In genomic region chr17:1644493-1645206, GRCh38 we compare ENCODE assay signal across 8 cellular contexts. TPM values are rescaled to one million over a fixed set of nuclear protein-coding genes. Genes with fewer than 3 reads are reported as not detected.
A peak's percentile ranks its signal among the peaks of the same experiment; 100 is the strongest.
DNase-seq lines count a peak whose midpoint lies in the region; ATAC-seq and TF ChIP-seq lines count a peak whose summit lies in the region.

No MANE protein-coding gene starts in this region.

- H3K9me3 Mint-ChIP-seq in chondrocyte (ENCODE audit: low read depth) (no peaks in the 10 kb centered on the region), neural progenitor cell (no peaks in the 10 kb centered on the region)

- H3K9me3 ChIP-seq in neural progenitor cell (ENCODE audit: low read depth), result no peaks in the 10 kb centered on the region

- H3K27ac ChIP-seq in neural progenitor cell, result no peak overlapping the region

- H3K4me3 Mint-ChIP-seq in chondrocyte (ENCODE audit: unreplicated experiment) (peak overlapping the region; percentile 71), neural progenitor cell (peak overlapping the region; percentile 79)

- H3K27ac Mint-ChIP-seq in chondrocyte (ENCODE audit: unreplicated experiment) (no peak overlapping the region), neural progenitor cell (no peak overlapping the region)

- H3K36me3 ChIP-seq in neural progenitor cell, result no peaks in the 10 kb centered on the region

- no peaks in the 10 kb centered on the region for H3K79me2 ChIP-seq in neural progenitor cell (ENCODE audit: low read depth)

- H4K20me1 ChIP-seq in neural progenitor cell (ENCODE audit: low read depth), result peaks cover 6% of the 10 kb centered on the region

- ATAC-seq in GM21381 (IDR thresholded peaks at IDR 0.05; ENCODE audit: unreplicated experiment), result no peak

- H3K27me3 Mint-ChIP-seq in chondrocyte (ENCODE audit: low read depth) (peaks cover 2% of the 10 kb centered on the region), neural progenitor cell (ENCODE audit: insufficient read depth, low read depth) (peaks cover 22% of the 10 kb centered on the region)

- peak; percentile 60 for DNase-seq in NCI-H226
- DNase-seq in chondrocyte (ENCODE audit: low spot score), result no peak
- DNase-seq in neural progenitor cell (ENCODE audit: low spot score), result no peak
- DNase-seq in GM03348 (ENCODE audit: low spot score), result no peak
- DNase-seq in nucleus accumbens (lab: John Stamatoyannopoulos, UW), result no peak
- no peak for DNase-seq in Ammon's horn (ENCODE audit: low spot score)

- TF ChIP-seq CTCF in chondrocyte (IDR thresholded peaks at IDR 0.05) (no peak), neural progenitor cell (IDR thresholded peaks at IDR 0.05) (no peak)

- H3K4me2 ChIP-seq in neural progenitor cell, result no peak overlapping the region

- H3K9ac ChIP-seq in neural progenitor cell, result no peak overlapping the region

- H3K4me1 ChIP-seq in neural progenitor cell, result peaks cover 5% of the 10 kb centered on the region

- H3K4me3 ChIP-seq in GM08714 (ENCODE audit: low read length) (peak overlapping the region; percentile 52; the same call in 1 of the 2 replicates), neural progenitor cell (no peak overlapping the region)

- peaks cover 12% of the 10 kb centered on the region for H3K4me1 Mint-ChIP-seq in chondrocyte (ENCODE audit: low read depth)
- H3K4me1 Mint-ChIP-seq in neural progenitor cell, result peaks cover 30% of the 10 kb centered on the region

- no peak overlapping the region for H2AFZ ChIP-seq in neural progenitor cell (replicated peaks)

- peaks cover 57% of the 10 kb centered on the region for H3K27me3 ChIP-seq in neural progenitor cell

- no peaks in the 10 kb centered on the region for H3K36me3 Mint-ChIP-seq in chondrocyte (ENCODE audit: low read depth)
- H3K36me3 Mint-ChIP-seq in neural progenitor cell, result peaks cover 2% of the 10 kb centered on the region

- peaks cover 45% of the 10 kb centered on the region for H3F3A ChIP-seq in neural progenitor cell (ENCODE audit: low read depth)

RNA-seq across cellular contexts. Expression of gene SCARF1, which starts 0.9 kb away (rescaled TPM):
- total RNA-seq in chondrocyte (0.42 to 0.64 TPM (median 0.51 TPM) in 3 replicates), neural progenitor cell (ENCODE audit: low replicate concordance) (1.1 TPM in 1 of 2 replicates, not detected in the other)

RNA-seq across cellular contexts. Expression of gene RILP, which starts 5.0 kb away (rescaled TPM):
- 1.8 to 2.0 TPM (median 1.8 TPM) in 3 replicates for total RNA-seq in chondrocyte
- 0.13 and 2.8 TPM in 2 replicates for total RNA-seq in neural progenitor cell (ENCODE audit: low replicate concordance)

RNA-seq across cellular contexts. Expression of gene SLC43A2, which starts 16.0 kb away (rescaled TPM):
- total RNA-seq in chondrocyte (3.0 to 3.7 TPM (median 3.3 TPM) in 3 replicates), neural progenitor cell (ENCODE audit: low replicate concordance) (6.8 and 18.4 TPM in 2 replicates)

RNA-seq across cellular contexts. Expression of gene PRPF8, which starts 40.0 kb away (rescaled TPM):
- total RNA-seq in chondrocyte, result 164 to 235 TPM (median 164 TPM) in 3 replicates
- 119 and 173 TPM in 2 replicates for total RNA-seq in neural progenitor cell (ENCODE audit: low replicate concordance)
